8 cellular contexts compared by ENCODE assay signal in the genomic region with DNA sequence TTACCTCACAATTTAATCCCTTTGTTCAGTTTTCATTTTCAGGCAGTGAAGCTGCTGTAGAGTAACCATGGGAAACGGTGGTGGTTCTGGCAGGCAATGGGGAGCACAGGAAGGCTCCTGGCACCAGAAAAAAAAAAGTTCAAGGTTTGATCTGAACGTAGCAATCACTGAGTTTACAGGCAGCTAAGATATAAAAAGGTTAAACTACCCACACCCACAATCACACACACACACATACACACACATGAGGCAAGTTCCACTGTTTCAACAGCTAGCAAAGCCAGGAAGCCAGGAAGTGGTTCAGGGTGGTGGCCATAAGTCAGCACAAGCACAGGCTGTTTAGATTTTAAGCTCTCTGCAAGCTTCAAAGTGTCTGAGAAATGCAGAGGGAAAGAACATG. TPM values are rescaled to one million over a fixed set of nuclear protein-coding genes. Genes with fewer than 3 reads are reported as not detected.
DNase-seq lines count a peak whose midpoint lies in the region; ATAC-seq and TF ChIP-seq lines count a peak whose summit lies in the region.

A gene (minus strand): TSS at position 166 of the 400 bp plus-strand sequence. CDS start 5,403 bp downstream, outside the sequence.

- H3K4me3 ChIP-seq in fibroblast of mammary gland (ENCODE audit: control insufficient read depth, low read depth, low read length) (peak within 1 kb of the TSS; percentile 37), spleen (peak within 1 kb of the TSS in 6 of 8 donors; percentile 20 to 55 (median 29)), sigmoid colon (no peak within 1 kb of the TSS), gastrocnemius medialis (no peak within 1 kb of the TSS)

- H3K4me1 Mint-ChIP-seq in activated CD8-positive, alpha-beta T cell treated with anti-CD3 and anti-CD28 coated beads for 36 hours (ENCODE audit: low read depth), result peaks cover 53% of the 10 kb centered on the region

- H3K27me3 Mint-ChIP-seq in activated CD8-positive, alpha-beta T cell treated with anti-CD3 and anti-CD28 coated beads for 36 hours, result no peaks in the 10 kb centered on the region

- no peaks in the 10 kb centered on the region for H3K9me3 Mint-ChIP-seq in activated CD8-positive, alpha-beta T cell treated with anti-CD3 and anti-CD28 coated beads for 36 hours

- peak within 1 kb of the TSS; percentile 76 for H3K4me3 Mint-ChIP-seq in activated CD8-positive, alpha-beta T cell treated with anti-CD3 and anti-CD28 coated beads for 36 hours

- TF ChIP-seq EP300 in sigmoid colon (IDR thresholded peaks at IDR 0.05), result no peak

- peak; percentile 87 for ATAC-seq in activated CD8-positive, alpha-beta T cell treated with anti-CD3 and anti-CD28 coated beads for 36 hours
- no peak for ATAC-seq in GM19463 (IDR thresholded peaks at IDR 0.05; ENCODE audit: unreplicated experiment)
- no peak for ATAC-seq in gastrocnemius medialis
- ATAC-seq in HG03108 (IDR thresholded peaks at IDR 0.05; ENCODE audit: unreplicated experiment), result no peak

- no peak for TF ChIP-seq CTCF in activated CD8-positive, alpha-beta T cell treated with anti-CD3 and anti-CD28 coated beads for 36 hours (IDR thresholded peaks at IDR 0.05)
- TF ChIP-seq CTCF in fibroblast of mammary gland (conservative IDR thresholded peaks at IDR 0.05; ENCODE audit: control insufficient read depth, insufficient read depth, low read depth, low read length) (no peak), spleen (IDR thresholded peaks at IDR 0.05 in 8 of 11, conservative IDR thresholded peaks at IDR 0.05 in 3 of 11) (no peak), sigmoid colon (IDR thresholded peaks at IDR 0.05) (no peak), gastrocnemius medialis (IDR thresholded peaks at IDR 0.05 in 4 of 5, conservative IDR thresholded peaks at IDR 0.05 in 1 of 5) (no peak)

- 6 to 15% (median 11%) methylated on average over 2 of the region's 2 CpGs for WGBS in spleen, 5 donors
- 2 to 6% methylated on average over 2 of the region's 2 CpGs for WGBS in sigmoid colon, 2 donors

- H3K27ac ChIP-seq in spleen, result peak within 1 kb of the TSS; percentile 50 to 86 (median 80)
- peak within 1 kb of the TSS in 1 of 4 donors; percentile 24 for H3K27ac ChIP-seq in sigmoid colon
- H3K27ac ChIP-seq in gastrocnemius medialis, result no peak within 1 kb of the TSS

- TF ChIP-seq POLR2A in spleen (IDR thresholded peaks at IDR 0.05) (no peak), sigmoid colon (IDR thresholded peaks at IDR 0.05) (no peak), gastrocnemius medialis (IDR thresholded peaks at IDR 0.05) (no peak)

- intact Hi-C loops in activated CD8-positive, alpha-beta T cell treated with anti-CD3 and anti-CD28 coated beads for 36 hours (cut with micrococcal nuclease), result no loop called here
- intact Hi-C loops in spleen (cut with DNase I; ENCODE audit: low total_unique reads) (no loop called here), sigmoid colon (cut with DNase I) (no loop called here), gastrocnemius medialis (cut with DNase I; ENCODE audit: low total_unique reads) (no loop called here)

- in situ Hi-C loops in gastrocnemius medialis (cut with MboI; ENCODE audit: low sequenced_read_pairs in 4 of 4), result loop anchor here in 1 of 4 donors (25.0 kb wide), 1 partner anchor 98 kb away; a partner anchor contains a TSS

- H3K4me1 ChIP-seq in spleen (peaks cover 3 to 47% (median 20%) of the 10 kb centered on the region in 6 donors), sigmoid colon (no peaks in the 10 kb centered on the region), gastrocnemius medialis (no peaks in the 10 kb centered on the region)

- CTCF ChIA-PET in activated CD8-positive, alpha-beta T cell treated with anti-CD3 and anti-CD28 coated beads for 36 hours (lab: Charles Lee), result interaction anchor here (0.8 kb wide), 1 partner anchor 63 kb away, joined by 3 read pairs; no protein-coding TSS in a partner anchor

- no peaks in the 10 kb centered on the region for H3K9me3 ChIP-seq in spleen
- H3K9me3 ChIP-seq in sigmoid colon, result no peaks in the 10 kb centered on the region
- H3K9me3 ChIP-seq in gastrocnemius medialis, result no peaks in the 10 kb centered on the region

- H3K27me3 ChIP-seq in spleen (replicated peaks in 1 of 7), result no peaks in the 10 kb centered on the region
- no peaks in the 10 kb centered on the region for H3K27me3 ChIP-seq in sigmoid colon
- no peaks in the 10 kb centered on the region for H3K27me3 ChIP-seq in gastrocnemius medialis

- DNase-seq in LoVo (ENCODE audit: low spot score) (peak; percentile 8), fibroblast of mammary gland (ENCODE audit: low read depth) (peak; percentile 85), spleen (peak; percentile 78), sigmoid colon (no peak), gastrocnemius medialis (no peak)
- peak; percentile 69 for DNase-seq in activated CD8-positive, alpha-beta T cell treated with anti-CD3 and anti-CD28 coated beads for 36 hours

- H3K36me3 Mint-ChIP-seq in activated CD8-positive, alpha-beta T cell treated with anti-CD3 and anti-CD28 coated beads for 36 hours (ENCODE audit: low read depth), result peaks cover 3% of the 10 kb centered on the region

- H3K36me3 ChIP-seq in spleen (no peaks in the 10 kb centered on the region), sigmoid colon (no peaks in the 10 kb centered on the region), gastrocnemius medialis (no peaks in the 10 kb centered on the region)

- POLR2A ChIA-PET in activated CD8-positive, alpha-beta T cell treated with anti-CD3 and anti-CD28 coated beads for 36 hours (lab: Charles Lee), result interaction anchor here (1.4 kb wide), 1 partner anchor 12 kb away, joined by 3 read pairs; no protein-coding TSS in a partner anchor

- peak within 1 kb of the TSS; percentile 100 for H3K27ac Mint-ChIP-seq in activated CD8-positive, alpha-beta T cell treated with anti-CD3 and anti-CD28 coated beads for 36 hours

RNA-seq across cellular contexts. Expression of the gene that starts here (rescaled TPM):
- 1 to 10 TPM; 1.1 to 2.2 TPM for total RNA-seq in activated CD8-positive, alpha-beta T cell treated with anti-CD3 and anti-CD28 coated beads for 36 hours
- 10 to 100 TPM; 14.4 to 53.1 (median 33.4) TPM for total RNA-seq in spleen
- 1 to 10 TPM; 1.1 to 4.3 (median 1.4) TPM for polyA plus RNA-seq in spleen
- total RNA-seq in sigmoid colon, result 1 to 10 TPM in 1 of 4 donors, under 1 TPM in 3; 0.71 to 1.2 (median 0.83) TPM
- 10 to 100 TPM; 29.8 to 99.9 (median 68.5) TPM for polyA plus RNA-seq in sigmoid colon
- under 1 TPM in 3 of 4 donors, not detected in 1; 0.36 to 0.70 (median 0.55) TPM for total RNA-seq in gastrocnemius medialis

Comparison
In these comparisons a context has a peak if more than half of its experiments do, and no peak if none do; other contexts are left out.
1. RNA of the gene that starts here (total RNA-seq): 14.4 to 53.1 TPM in spleen; 1.1 to 2.2 TPM in activated CD8-positive, alpha-beta T cell treated with anti-CD3 and anti-CD28 coated beads for 36 hours, 0.71 to 1.2 TPM in sigmoid colon and 0.36 to 0.70 TPM in gastrocnemius medialis; every median in the first group is over 4 times any median in the second.
2. RNA of the gene that starts here (polyA plus RNA-seq): 29.8 to 99.9 TPM in sigmoid colon; 1.1 to 4.3 TPM in spleen; every median in the first group is over 4 times any median in the second.
3. DNase-seq: peak in LoVo (single experiment), activated CD8-positive, alpha-beta T cell treated with anti-CD3 and anti-CD28 coated beads for 36 hours (single experiment), fibroblast of mammary gland (single experiment) and spleen (single experiment); none in sigmoid colon (single experiment) and gastrocnemius medialis (0 of 2).
4. H3K4me3 ChIP-seq: peak in fibroblast of mammary gland (single experiment) and spleen (6 of 8); none in sigmoid colon (0 of 4) and gastrocnemius medialis (0 of 4).
5. H3K27ac ChIP-seq: peak in spleen (8 of 8); none in gastrocnemius medialis (0 of 4).